ENCODE assay signal across 8 cellular contexts in genomic region chr5:106121972-106122605, GRCh38.
DNase-seq lines count a peak whose midpoint lies in the region; ATAC-seq and TF ChIP-seq lines count a peak whose summit lies in the region.

No MANE protein-coding gene starts in this region.

- peak; percentile 9 for DNase-seq in activated naive CD4-positive, alpha-beta T cell treated with anti-CD3 and anti-CD28 coated beads for 36 hours
- DNase-seq in activated naive CD4-positive, alpha-beta T cell (lab: John Stamatoyannopoulos, UW), result no peak
- DNase-seq in GM23248, result peak; percentile 46
- peak; percentile 32 for DNase-seq in KBM-7
- DNase-seq in choroid plexus epithelial cell (ENCODE audit: low read depth), result peak; percentile 36
- no peak for DNase-seq in retinal pigment epithelial cell (ENCODE audit: low read depth)
- DNase-seq in natural killer cell treated with Interleukin-12 subunit alpha and Interleukin-12 subunit beta and Interleukin-15 and Interleukin-18, amount 100 ng/mL, for 72 hours (ENCODE audit: low spot score), result no peak
- DNase-seq in NCI-H2196 (lab: John Stamatoyannopoulos, UW; ENCODE audit: unreplicated experiment), result no peak

- H3K4me3 ChIP-seq in GM23248 (no peak overlapping the region), choroid plexus epithelial cell (ENCODE audit: low read depth, low read length) (no peak overlapping the region), retinal pigment epithelial cell (ENCODE audit: low read length) (no peak overlapping the region)

- H3K9ac ChIP-seq in GM23248, result no peak overlapping the region

- TF ChIP-seq CTCF in choroid plexus epithelial cell (conservative IDR thresholded peaks at IDR 0.05; ENCODE audit: low read depth, low read length) (peak; percentile 83), retinal pigment epithelial cell (conservative IDR thresholded peaks at IDR 0.05; ENCODE audit: low read depth, low read length) (peak; percentile 67)

- H3K4me1 Mint-ChIP-seq in activated naive CD4-positive, alpha-beta T cell treated with anti-CD3 and anti-CD28 coated beads for 36 hours (ENCODE audit: low read depth), result no peaks in the 10 kb centered on the region
- H3K4me1 Mint-ChIP-seq in natural killer cell treated with Interleukin-12 subunit alpha and Interleukin-12 subunit beta and Interleukin-15 and Interleukin-18, amount 100 ng/mL, for 72 hours (ENCODE audit: low read depth in 2 of 2), result no peaks in the 10 kb centered on the region

- intact Hi-C loops in activated naive CD4-positive, alpha-beta T cell treated with anti-CD3 and anti-CD28 coated beads for 36 hours (cut with micrococcal nuclease), result no loop called here

- no peak overlapping the region for H3K4me3 Mint-ChIP-seq in activated naive CD4-positive, alpha-beta T cell treated with anti-CD3 and anti-CD28 coated beads for 36 hours
- no peak overlapping the region for H3K4me3 Mint-ChIP-seq in natural killer cell treated with Interleukin-12 subunit alpha and Interleukin-12 subunit beta and Interleukin-15 and Interleukin-18, amount 100 ng/mL, for 72 hours

- H3K36me3 Mint-ChIP-seq in activated naive CD4-positive, alpha-beta T cell treated with anti-CD3 and anti-CD28 coated beads for 36 hours (ENCODE audit: low read depth), result no peaks in the 10 kb centered on the region
- no peaks in the 10 kb centered on the region for H3K36me3 Mint-ChIP-seq in natural killer cell treated with Interleukin-12 subunit alpha and Interleukin-12 subunit beta and Interleukin-15 and Interleukin-18, amount 100 ng/mL, for 72 hours

- H3K27ac ChIP-seq in GM23248, result no peak overlapping the region

- no peaks in the 10 kb centered on the region for H3K9me2 ChIP-seq in GM23248 (ENCODE audit: insufficient read depth)

- CTCF ChIA-PET in activated naive CD4-positive, alpha-beta T cell treated with anti-CD3 and anti-CD28 coated beads for 36 hours (lab: Charles Lee), result no interaction called here

- no peaks in the 10 kb centered on the region for H3K9me3 ChIP-seq in GM23248 (ENCODE audit: low read depth)

- 32 to 39% methylated on average over 7 of the region's 7 CpGs for WGBS in GM23248 (ENCODE audit: low coverage in 1 of 2, low lambda C conversion rate in 2 of 2, missing lambda C conversion rate in 2 of 2), 2 experiments

- no peak overlapping the region for H3K4me2 ChIP-seq in GM23248 (ENCODE audit: unreplicated experiment)

- H3K27me3 Mint-ChIP-seq in activated naive CD4-positive, alpha-beta T cell treated with anti-CD3 and anti-CD28 coated beads for 36 hours (ENCODE audit: low read depth), result no peaks in the 10 kb centered on the region
- no peaks in the 10 kb centered on the region for H3K27me3 Mint-ChIP-seq in natural killer cell treated with Interleukin-12 subunit alpha and Interleukin-12 subunit beta and Interleukin-15 and Interleukin-18, amount 100 ng/mL, for 72 hours

- no peak for ATAC-seq in natural killer cell treated with Interleukin-12 subunit alpha and Interleukin-12 subunit beta and Interleukin-15 and Interleukin-18, amount 100 ng/mL, for 72 hours

- H3K79me2 ChIP-seq in GM23248 (ENCODE audit: insufficient read depth), result no peaks in the 10 kb centered on the region

- H3K4me1 ChIP-seq in GM23248 (ENCODE audit: insufficient read depth), result no peaks in the 10 kb centered on the region

- H2AFZ ChIP-seq in GM23248, result no peak overlapping the region

- H3K27me3 ChIP-seq in GM23248 (replicated peaks; ENCODE audit: insufficient read depth), result no peaks in the 10 kb centered on the region

- in situ Hi-C loops in GM23248 (cut with MboI), result no loop called here
- in situ Hi-C loops in KBM-7 (cut with MboI; ENCODE audit: low pct_unique_long_range_greater_than_20kb, low sequenced_read_pairs), result no loop called here

- peaks cover 10% of the 10 kb centered on the region for H3K9me3 Mint-ChIP-seq in activated naive CD4-positive, alpha-beta T cell treated with anti-CD3 and anti-CD28 coated beads for 36 hours
- H3K9me3 Mint-ChIP-seq in natural killer cell treated with Interleukin-12 subunit alpha and Interleukin-12 subunit beta and Interleukin-15 and Interleukin-18, amount 100 ng/mL, for 72 hours, result peaks cover 7% of the 10 kb centered on the region

- no peaks in the 10 kb centered on the region for H3K36me3 ChIP-seq in GM23248 (ENCODE audit: low read depth)

- no peaks in the 10 kb centered on the region for H3F3A ChIP-seq in GM23248 (ENCODE audit: insufficient read depth)

- no peaks in the 10 kb centered on the region for H4K20me1 ChIP-seq in GM23248 (ENCODE audit: insufficient read depth)

- no peak overlapping the region for H3K27ac Mint-ChIP-seq in activated naive CD4-positive, alpha-beta T cell treated with anti-CD3 and anti-CD28 coated beads for 36 hours
- H3K27ac Mint-ChIP-seq in natural killer cell treated with Interleukin-12 subunit alpha and Interleukin-12 subunit beta and Interleukin-15 and Interleukin-18, amount 100 ng/mL, for 72 hours, result no peak overlapping the region

Comparison
In these comparisons a context has a peak if more than half of its experiments do, and no peak if none do; other contexts are left out.
1. DNase-seq: peak in activated naive CD4-positive, alpha-beta T cell treated with anti-CD3 and anti-CD28 coated beads for 36 hours (single experiment), GM23248 (single experiment), KBM-7 (single experiment) and choroid plexus epithelial cell (single experiment); none in activated naive CD4-positive, alpha-beta T cell (0 of 4), retinal pigment epithelial cell (single experiment), natural killer cell treated with Interleukin-12 subunit alpha and Interleukin-12 subunit beta and Interleukin-15 and Interleukin-18, amount 100 ng/mL, for 72 hours (single experiment) and NCI-H2196 (single experiment).